In genomic region chr20:46757754-46758678, GRCh38 we compare ENCODE assay signal across 8 cellular contexts. TPM values are rescaled to one million over a fixed set of nuclear protein-coding genes. Genes with fewer than 3 reads are reported as not detected.
DNase-seq lines count a peak whose midpoint lies in the region; ATAC-seq, FAIRE-seq and TF ChIP-seq lines count a peak whose summit lies in the region.

No MANE protein-coding gene starts in this region.

- WGBS in A549 (ENCODE audit: missing lambda C conversion rate): 28% methylated on average over 17 of the region's 17 CpGs

- CTCF ChIA-PET in A549 (lab: Yijun Ruan, JAX): interaction anchor here (0.6 to 15.1 kb wide), 51 partner anchors 9 to 625 kb away, joined by 3 to 116 read pairs (median 4); no protein-coding TSS in a partner anchor

- no peak overlapping the region for H3K9ac ChIP-seq in colonic mucosa (ENCODE audit: low read depth in 2 of 2, low read length in 2 of 2)

- TF ChIP-seq POLR2A in A549 (IDR thresholded peaks at IDR 0.05; ENCODE audit: low read length): no peak

- POLR2A ChIA-PET in A549 (lab: Yijun Ruan, JAX): no interaction called here

- TF ChIP-seq RAD21 in A549 (conservative IDR thresholded peaks at IDR 0.05 in 1 of 2, IDR thresholded peaks at IDR 0.05 in 1 of 2): peak; percentile 89

- no peaks in the 10 kb centered on the region for H3K36me3 ChIP-seq in colonic mucosa
- no peaks in the 10 kb centered on the region for H3K36me3 ChIP-seq in lower lobe of right lung

- FAIRE-seq in A549 (lab: Jason Lieb, UNC) (no peak), GM19239 (lab: Jason Lieb, UNC) (peak; percentile 31)

- peak; percentile 70 for DNase-seq in A549 (ENCODE audit: low read depth in 1 of 2, low spot score in 1 of 2)
- peak; percentile 62 for DNase-seq in GM19239 (ENCODE audit: insufficient read length, low spot score)
- peak; percentile 67 for DNase-seq in NCI-H2227 treated with DMSO at 0.1 percent for 48 hours (lab: John Stamatoyannopoulos, UW)
- DNase-seq in activated CD4-positive, alpha-beta T cell treated with anti-CD3 and anti-CD28 coated beads for 1 hour: peak; percentile 18
- DNase-seq in colonic mucosa: peak; percentile 64
- DNase-seq in lower lobe of right lung: peak; percentile 56
- DNase-seq in stimulated activated CD8-positive, alpha-beta memory T cell treated with anti-CD3 and anti-CD28 coated beads, Interleukin-2, amount 100 ng/mL, for 1 hour (ENCODE audit: low read depth in 2 of 2): peak; percentile 13 to 15

- H3K27ac ChIP-seq in A549 (peak overlapping the region; percentile 4 to 57; a peak in 4 of 6 replicates), colonic mucosa (no peak overlapping the region), lower lobe of right lung (no peak overlapping the region)

- peak overlapping the region; percentile 26; the same call in 2 of the 3 replicates for H3K4me2 ChIP-seq in A549

- peak; percentile 90 for TF ChIP-seq CTCF in A549 (IDR thresholded peaks at IDR 0.05)
- peak; percentile 98 for TF ChIP-seq CTCF in colonic mucosa (IDR thresholded peaks at IDR 0.05)
- TF ChIP-seq CTCF in lower lobe of right lung (IDR thresholded peaks at IDR 0.05): peak; percentile 91

- ATAC-seq in A549 (peak; percentile 67 to 80; a peak in 4 of 6 replicates), lower lobe of right lung (peak; percentile 70 to 71), HG02642 (IDR thresholded peaks at IDR 0.05; ENCODE audit: poor library complexity, unreplicated experiment) (no peak)

- TF ChIP-seq EP300 in A549 (IDR thresholded peaks at IDR 0.05): no peak

- H3K27me3 ChIP-seq in colonic mucosa (no peaks in the 10 kb centered on the region), lower lobe of right lung (ENCODE audit: low read depth) (peaks cover 16% of the 10 kb centered on the region)

- H3K4me3 ChIP-seq in A549: no peak overlapping the region
- no peak overlapping the region for H3K4me3 ChIP-seq in colonic mucosa
- no peak overlapping the region for H3K4me3 ChIP-seq in lower lobe of right lung

- intact Hi-C loops in colonic mucosa (cut with DNase I) (loop anchor here (5.0 kb wide), 1 partner anchor 394 kb away; no protein-coding TSS in a partner anchor), lower lobe of right lung (cut with DNase I) (no loop called here)

- H3K9me3 ChIP-seq in A549: no peaks in the 10 kb centered on the region
- H3K9me3 ChIP-seq in colonic mucosa: no peaks in the 10 kb centered on the region
- H3K9me3 ChIP-seq in lower lobe of right lung: no peaks in the 10 kb centered on the region

- 0 out of 3 replicates have a peak, but pooled peaks cover under 1% of the 10 kb centered on the region for H3K4me1 ChIP-seq in A549
- no peaks in the 10 kb centered on the region for H3K4me1 ChIP-seq in colonic mucosa
- peaks cover under 1% of the 10 kb centered on the region for H3K4me1 ChIP-seq in lower lobe of right lung

TF ChIP-seq in A549, 52 proteins besides CTCF, POLR2A, EP300 and RAD21:
- TF ChIP-seq RNF2 (IDR thresholded peaks at IDR 0.05; ENCODE audit: borderline replicate concordance, low read depth) (no peak), FOSB (CRISPR knock-in tag; IDR thresholded peaks at IDR 0.05) (no peak), CEBPB (IDR thresholded peaks at IDR 0.05) (no peak), SMC3 (IDR thresholded peaks at IDR 0.05) (peak; percentile 90), CHD4 (IDR thresholded peaks at IDR 0.05; ENCODE audit: borderline replicate concordance) (0 out of 2 replicates have a peak, but pooled peaks have one; percentile 32), ELK1 (IDR thresholded peaks at IDR 0.05; ENCODE audit: low read depth, low read length) (no peak), HMGXB4 (CRISPR knock-in tag; IDR thresholded peaks at IDR 0.05; ENCODE audit: borderline replicate concordance) (no peak), ATOH8 (CRISPR knock-in tag; IDR thresholded peaks at IDR 0.05; ENCODE audit: low read depth) (no peak), GATA3 (IDR thresholded peaks at IDR 0.05; ENCODE audit: borderline replicate concordance) (no peak), HOXB5 (CRISPR knock-in tag; IDR thresholded peaks at IDR 0.05) (no peak), JUN (IDR thresholded peaks at IDR 0.05) (no peak), RARB (CRISPR knock-in tag; IDR thresholded peaks at IDR 0.05) (no peak), KDM1A (IDR thresholded peaks at IDR 0.05; ENCODE audit: low read depth) (peak; percentile 87; the same call in 1 of the 2 replicates), MAX (IDR thresholded peaks at IDR 0.05) (no peak), HDAC2 (IDR thresholded peaks at IDR 0.05) (0 out of 2 replicates have a peak, but pooled peaks have one; percentile 35), HES2 (IDR thresholded peaks at IDR 0.05) (no peak), ZFP36 (IDR thresholded peaks at IDR 0.05; ENCODE audit: borderline replicate concordance, partially characterized antibody) (no peak)

RNA-seq across cellular contexts. Expression of gene SLC2A10, which starts 48.6 kb away (rescaled TPM):
- polyA plus RNA-seq in A549 (2011; rRNA removed) (0.01 TPM in 1 of 2 replicates, not detected in the other), A549 (2017; fragmentation: RNase III; extraction: RNeasy Plus Mini Kit Qiagen cat#74134 plus additional on column Dnase treatment) (not detected in 3 replicates)
- polyA plus RNA-seq in A549 (2012; cell fraction: cytosol; rRNA removed): not detected in 2 replicates
- polyA plus RNA-seq in A549 (2012; cell fraction: nucleus; rRNA removed): not detected in 2 replicates
- 0.04 TPM in 1 of 2 replicates, not detected in the other for polyA minus RNA-seq in A549 (2011; rRNA and poly(A)+ RNA removed)
- total RNA-seq in colonic mucosa (10 to 100 TPM; 28.3 to 43.6 TPM), lower lobe of right lung (11.5 TPM)

Comparison
In these comparisons a context has a peak if more than half of its experiments do, and no peak if none do; other contexts are left out.
1. DNase-seq: peak in every context shown above with its lines; median percentile 70 in A549; 67 in NCI-H2227 treated with DMSO at 0.1 percent for 48 hours; 64 in colonic mucosa; 62 in GM19239; 56 in lower lobe of right lung; 18 in activated CD4-positive, alpha-beta T cell treated with anti-CD3 and anti-CD28 coated beads for 1 hour; 14 in stimulated activated CD8-positive, alpha-beta memory T cell treated with anti-CD3 and anti-CD28 coated beads, Interleukin-2, amount 100 ng/mL, for 1 hour.
2. H3K27ac ChIP-seq: peak in A549 (2 of 2); none in colonic mucosa (single experiment) and lower lobe of right lung (single experiment).
3. Peak in every context shown above with its lines, with median percentiles within 50 percentile points of each other: CTCF ChIP-seq.